ENCODE assay signal across 8 cellular contexts in genomic region chr3:13015286-13016082, GRCh38. TPM values are rescaled to one million over a fixed set of nuclear protein-coding genes. Genes with fewer than 3 reads are reported as not detected.
DNase-seq lines count a peak whose midpoint lies in the region; ATAC-seq and TF ChIP-seq lines count a peak whose summit lies in the region.

No MANE protein-coding gene starts in this region.

- H4K8ac ChIP-seq in mesenchymal stem cell (ENCODE audit: low read length): peak overlapping the region; percentile 31

- in situ Hi-C loops in GM23248 (cut with MboI): no loop called here

- no peaks in the 10 kb centered on the region for H3K79me2 ChIP-seq in GM23248 (ENCODE audit: insufficient read depth)

- H2BK120ac ChIP-seq in mesenchymal stem cell (ENCODE audit: low read depth, low read length): peak overlapping the region; percentile 64

- H3K23ac ChIP-seq in mesenchymal stem cell (ENCODE audit: low read length in 2 of 2): no peak overlapping the region

- WGBS in mesenchymal stem cell: 71% methylated on average over 18 of the region's 18 CpGs
- WGBS in GM23248 (ENCODE audit: low coverage in 1 of 2, low lambda C conversion rate in 2 of 2, missing lambda C conversion rate in 2 of 2), 2 experiments: 74 to 83% methylated on average over 14 to 18 of the region's 18 CpGs

- peak overlapping the region; percentile 44 for H4K91ac ChIP-seq in mesenchymal stem cell (ENCODE audit: low read length)

- peaks cover 0 to 6% of the 10 kb centered on the region in 2 experiments for H3K36me3 ChIP-seq in mesenchymal stem cell (ENCODE audit: control insufficient read depth in 1 of 2, insufficient read depth in 2 of 2, low read depth in 1 of 2, low read length in 2 of 2)
- no peaks in the 10 kb centered on the region for H3K36me3 ChIP-seq in GM23248 (ENCODE audit: low read depth)
- H3K36me3 ChIP-seq in uterus: no peaks in the 10 kb centered on the region

- H2AK5ac ChIP-seq in mesenchymal stem cell (ENCODE audit: low read length, severe bottlenecking): no peak overlapping the region

- H3K4me2 ChIP-seq in mesenchymal stem cell (ENCODE audit: low read length, poor library complexity, severe bottlenecking): no peak overlapping the region
- H3K4me2 ChIP-seq in GM23248 (ENCODE audit: unreplicated experiment): no peak overlapping the region

- intact Hi-C loops in uterus (cut with DNase I; ENCODE audit: low total_unique reads): no loop called here

- peaks cover 58% of the 10 kb centered on the region for H3K4me1 ChIP-seq in mesenchymal stem cell (ENCODE audit: control insufficient read depth, insufficient read depth, low read depth, low read length)
- peaks cover 20% of the 10 kb centered on the region; the same call in 1 of the 2 replicates for H3K4me1 ChIP-seq in GM23248 (ENCODE audit: insufficient read depth)
- H3K4me1 ChIP-seq in uterus: no peaks in the 10 kb centered on the region

- H3K79me1 ChIP-seq in mesenchymal stem cell (replicated peaks; ENCODE audit: low read length, poor library complexity, severe bottlenecking): peaks cover 25% of the 10 kb centered on the region

- ATAC-seq in GM21360 (IDR thresholded peaks at IDR 0.05; ENCODE audit: unreplicated experiment) (peak; percentile 22), GM21786 (IDR thresholded peaks at IDR 0.05; ENCODE audit: unreplicated experiment) (no peak)

- H3K4me3 ChIP-seq in mesenchymal stem cell (ENCODE audit: insufficient read depth in 1 of 2, low read depth in 1 of 2, low read length in 2 of 2) (no peak overlapping the region), GM23248 (no peak overlapping the region), uterus (no peak overlapping the region)

- H3F3A ChIP-seq in GM23248 (ENCODE audit: insufficient read depth): no peaks in the 10 kb centered on the region

- no peaks in the 10 kb centered on the region for H3K9me3 ChIP-seq in mesenchymal stem cell (ENCODE audit: control insufficient read depth, low read length)
- H3K9me3 ChIP-seq in GM23248 (ENCODE audit: low read depth): no peaks in the 10 kb centered on the region
- no peaks in the 10 kb centered on the region for H3K9me3 ChIP-seq in uterus

- peak overlapping the region; percentile 34 to 64 for H3K4ac ChIP-seq in mesenchymal stem cell (ENCODE audit: low read depth in 1 of 2, low read length in 2 of 2)

- no peaks in the 10 kb centered on the region for H4K20me1 ChIP-seq in GM23248 (ENCODE audit: insufficient read depth)

- H2AFZ ChIP-seq in mesenchymal stem cell (ENCODE audit: low read depth, low read length) (no peak overlapping the region), GM23248 (no peak overlapping the region)

- peaks cover 0 to 12% of the 10 kb centered on the region in 2 experiments for H3K27me3 ChIP-seq in mesenchymal stem cell (ENCODE audit: control insufficient read depth in 1 of 2, insufficient read depth in 1 of 2, low read length in 2 of 2)
- no peaks in the 10 kb centered on the region for H3K27me3 ChIP-seq in GM23248 (replicated peaks; ENCODE audit: insufficient read depth)
- no peaks in the 10 kb centered on the region for H3K27me3 ChIP-seq in uterus

- peak overlapping the region; percentile 90 for H2BK15ac ChIP-seq in mesenchymal stem cell (ENCODE audit: low read depth, poor library complexity, severe bottlenecking)

- H2BK12ac ChIP-seq in mesenchymal stem cell (ENCODE audit: low read length in 2 of 2): peak overlapping the region in 1 of 2 experiments; percentile 38

- H3K9ac ChIP-seq in mesenchymal stem cell (ENCODE audit: low read length) (no peak overlapping the region), GM23248 (no peak overlapping the region)

- H3K14ac ChIP-seq in mesenchymal stem cell (ENCODE audit: low read length in 2 of 2): no peak overlapping the region

- H3K27ac ChIP-seq in mesenchymal stem cell (ENCODE audit: low read length, poor library complexity, severe bottlenecking): no peak overlapping the region
- H3K27ac ChIP-seq in GM23248: no peak overlapping the region
- peak overlapping the region in 1 of 2 donors; percentile 47 for H3K27ac ChIP-seq in uterus

- TF ChIP-seq CTCF in uterus (IDR thresholded peaks at IDR 0.05): no peak

- H3K9me2 ChIP-seq in GM23248 (ENCODE audit: insufficient read depth): no peaks in the 10 kb centered on the region

- DNase-seq in NCI-H1092 (lab: John Stamatoyannopoulos, UW): peak; percentile 47
- peak; percentile 41 for DNase-seq in activated gamma-delta T cell (lab: John Stamatoyannopoulos, UW)
- DNase-seq in mesenchymal stem cell: no peak
- no peak for DNase-seq in GM23248
- no peak for DNase-seq in uterus
- DNase-seq in iPS-NIHi7 (ENCODE audit: extremely low spot score): no peak

- peak overlapping the region in 1 of 2 experiments; percentile 64 for H3K18ac ChIP-seq in mesenchymal stem cell (ENCODE audit: low read depth in 1 of 2, low read length in 2 of 2)

- no peak for TF ChIP-seq POLR2A in uterus (IDR thresholded peaks at IDR 0.05)

- H2BK5ac ChIP-seq in mesenchymal stem cell (ENCODE audit: low read depth, low read length, poor library complexity, severe bottlenecking): no peak overlapping the region

RNA-seq across cellular contexts. Expression of gene IQSEC1, which starts 57.7 kb away (rescaled TPM):
- polyA plus RNA-seq in mesenchymal stem cell (2013, experiment 1 of 2): 17.8 TPM
- 17.1 TPM for polyA plus RNA-seq in mesenchymal stem cell (2013, experiment 2 of 2)
- 21.2 and 21.6 TPM in 2 replicates for total RNA-seq in GM23248 (2014; rRNA removed; shearing (Covaris generic))
- polyA plus RNA-seq in GM23248 (2016; fragmentation: Nextera tagmentation; extraction: Ambion mirVana): 5.1 and 5.2 TPM in 2 replicates
- total RNA-seq in uterus: 10 to 100 TPM; 17.9 to 61.4 (median 49.7) TPM

Comparison
In these comparisons a context has a peak if more than half of its experiments do, and no peak if none do; other contexts are left out.
1. DNase-seq: peak in NCI-H1092 (single experiment) and activated gamma-delta T cell (single experiment); none in mesenchymal stem cell (single experiment), GM23248 (single experiment), uterus (0 of 2) and iPS-NIHi7 (single experiment).